In the genomic region with DNA sequence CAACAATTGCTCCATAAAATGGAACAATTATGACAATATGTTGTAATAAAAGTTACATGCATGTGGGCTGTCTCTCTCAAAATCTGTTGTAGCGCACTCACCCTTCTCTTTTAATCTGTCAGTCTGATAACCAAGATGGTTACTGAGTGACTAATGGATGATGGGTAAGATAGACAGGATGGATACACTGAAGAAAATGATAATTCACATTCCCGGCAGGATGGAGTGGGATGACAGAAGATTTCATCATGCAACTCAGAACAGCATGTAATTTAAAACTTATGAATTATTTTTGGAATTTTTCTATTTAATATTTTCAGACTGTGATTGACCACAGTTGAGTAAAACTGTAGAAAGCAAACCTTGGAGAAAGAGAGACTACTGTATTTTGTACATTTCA, we compare ENCODE assay signal across 18 cellular contexts. TPM values are rescaled to one million over a fixed set of nuclear protein-coding genes. Genes with fewer than 3 reads are reported as not detected.
DNase-seq lines count a peak whose midpoint lies in the region; ATAC-seq, FAIRE-seq and TF ChIP-seq lines count a peak whose summit lies in the region.
"Had no signal": no experiment of that assay in that cellular context is flagged by ENCODE, and none has a peak within 500 bp of the region (broad histone marks: within the 10 kb centered on the region; RNA-seq: fewer than 3 reads in every experiment).

No MANE protein-coding gene starts in this region.

- 89 to 96% (median 92%) methylated on average over 2 of the region's 2 CpGs for WGBS in small intestine, 3 donors

- ATAC-seq in CD4-positive, CD25-positive, alpha-beta regulatory T cell (ENCODE audit: low read depth in 2 of 2) = no peak
- ATAC-seq in HG02610 (IDR thresholded peaks at IDR 0.05; ENCODE audit: unreplicated experiment) = no peak
- no peak for ATAC-seq in GM19324 (IDR thresholded peaks at IDR 0.05; ENCODE audit: low FRiP score, unreplicated experiment)

- peaks cover 0 to 1% (median 0%) of the 10 kb centered on the region in 7 donors for H3K9me3 Mint-ChIP-seq in CD4-positive, CD25-positive, alpha-beta regulatory T cell
- H3K9me3 Mint-ChIP-seq: activated CD4-positive, alpha-beta T cell treated with anti-CD3 and anti-CD28 coated beads, Interleukin-2, amount 10 ng/mL, durations not matched to agents 24 days and 14 days; nephron had no signal

- no peak for FAIRE-seq in small intestine (lab: Jason Lieb, UNC)

- H3K36me3 ChIP-seq in CD4-positive, CD25-positive, alpha-beta regulatory T cell (ENCODE audit: control insufficient read depth, insufficient read depth, low read length) = no peaks in the 10 kb centered on the region
- H3K36me3 ChIP-seq in small intestine (ENCODE audit: control insufficient read depth in 2 of 2, insufficient read depth in 2 of 2, low read length in 2 of 2) = no peaks in the 10 kb centered on the region
- H3K36me3 ChIP-seq: esophagus squamous epithelium, tibial nerve had no signal

- peaks cover 66% of the 10 kb centered on the region for H3K4me1 ChIP-seq in CD4-positive, CD25-positive, alpha-beta regulatory T cell (ENCODE audit: control insufficient read depth, insufficient read depth, low read length, poor library complexity, severe bottlenecking)
- peaks cover 0 to 14% of the 10 kb centered on the region in 2 donors for H3K4me1 ChIP-seq in small intestine (ENCODE audit: control insufficient read depth in 2 of 2, insufficient read depth in 1 of 2, low read depth in 1 of 2, low read length in 1 of 2)

- no peaks in the 10 kb centered on the region for H3K9me3 ChIP-seq in CD4-positive, CD25-positive, alpha-beta regulatory T cell (ENCODE audit: control insufficient read depth in 2 of 2, low read length in 2 of 2)
- H3K9me3 ChIP-seq in small intestine (ENCODE audit: control insufficient read depth, low read depth) = no peaks in the 10 kb centered on the region
- H3K9me3 ChIP-seq: esophagus squamous epithelium, tibial nerve had no signal

- no peak overlapping the region for H3K4me3 ChIP-seq in CD4-positive, CD25-positive, alpha-beta regulatory T cell (ENCODE audit: low read depth, low read length)
- H3K4me3 ChIP-seq in cardiac fibroblast (replicated peaks in 1 of 2; ENCODE audit: low read depth in 2 of 2, low read length in 2 of 2) (no peak overlapping the region), small intestine (ENCODE audit: low read depth in 1 of 2, low read length in 2 of 2) (no peak overlapping the region)
- H3K4me3 ChIP-seq: esophagus squamous epithelium, tibial nerve had no signal

- peak overlapping the region in 2 of 3 donors; percentile 87 to 99 for H3K27ac Mint-ChIP-seq in CD4-positive, CD25-positive, alpha-beta regulatory T cell
- H3K27ac Mint-ChIP-seq: nephron had no signal

- peak overlapping the region; percentile 92 for H3K27ac ChIP-seq in CD4-positive, CD25-positive, alpha-beta regulatory T cell (ENCODE audit: insufficient read depth, low read length, poor library complexity, severe bottlenecking)
- no peak overlapping the region for H3K27ac ChIP-seq in small intestine (ENCODE audit: low read depth in 1 of 2, low read length in 1 of 2)
- H3K27ac ChIP-seq: esophagus squamous epithelium, tibial nerve had no signal

- no peak for TF ChIP-seq CTCF in cardiac fibroblast (IDR thresholded peaks at IDR 0.05; ENCODE audit: low read depth, low read length)

- H3K27me3 Mint-ChIP-seq in CD4-positive, CD25-positive, alpha-beta regulatory T cell = peaks cover 6% of the 10 kb centered on the region

- H3K36me3 Mint-ChIP-seq in CD4-positive, CD25-positive, alpha-beta regulatory T cell = no peaks in the 10 kb centered on the region

- no peak for DNase-seq in CD4-positive, CD25-positive, alpha-beta regulatory T cell
- DNase-seq in LHCN-M2 (ENCODE audit: low read depth) (peak; percentile 82), cardiac fibroblast (ENCODE audit: low read depth in 2 of 2) (peak; percentile 49 to 64), iris pigment epithelial cell (ENCODE audit: low read depth) (peak; percentile 90), NCI-H1694 (lab: John Stamatoyannopoulos, UW) (no peak), small intestine (no peak)
- DNase-seq: activated CD4-positive, alpha-beta T cell treated with anti-CD3 and anti-CD28 coated beads, Interleukin-2, amount 10 ng/mL, durations not matched to agents 24 days and 14 days; esophagus squamous epithelium; NCI-H2029; NCI-H748 treated with DMSO at 0.1 percent for 48 hours; retina; RPMI8226; T-helper 9 cell had no signal

- H3K27me3 ChIP-seq in CD4-positive, CD25-positive, alpha-beta regulatory T cell (ENCODE audit: control insufficient read depth, insufficient read depth, low read length) = no peaks in the 10 kb centered on the region
- no peaks in the 10 kb centered on the region for H3K27me3 ChIP-seq in small intestine (ENCODE audit: control insufficient read depth in 2 of 2, insufficient read depth in 2 of 2, low read length in 2 of 2)
- H3K27me3 ChIP-seq: esophagus squamous epithelium, tibial nerve had no signal

- no peak overlapping the region for H3K4me3 Mint-ChIP-seq in CD4-positive, CD25-positive, alpha-beta regulatory T cell
- H3K4me3 Mint-ChIP-seq: activated CD4-positive, alpha-beta T cell treated with anti-CD3 and anti-CD28 coated beads, Interleukin-2, amount 10 ng/mL, durations not matched to agents 24 days and 14 days; nephron had no signal

- peaks cover 16 to 80% (median 57%) of the 10 kb centered on the region in 4 donors for H3K4me1 Mint-ChIP-seq in CD4-positive, CD25-positive, alpha-beta regulatory T cell

RNA-seq across cellular contexts. Expression of gene CDH13, which starts 30.5 kb away (rescaled TPM):
- total RNA-seq in CD4-positive, CD25-positive, alpha-beta regulatory T cell = not detected
- not detected for polyA plus RNA-seq in CD4-positive, CD25-positive, alpha-beta regulatory T cell
- total RNA-seq in LHCN-M2 (2014; rRNA removed) = 140 and 162 TPM in 2 replicates
- 97.8 TPM for polyA plus RNA-seq in LHCN-M2 (2012)
- polyA plus RNA-seq in small intestine = 1 to 10 TPM in 1 of 3 donors, under 1 TPM in 1, not detected in 1; 0.27 to 2.9 TPM
- total RNA-seq: activated CD4-positive, alpha-beta T cell treated with anti-CD3 and anti-CD28 coated beads, Interleukin-2, amount 10 ng/mL, durations not matched to agents 24 days and 14 days; HT-29 had no signal

Comparison
In these comparisons a context has a peak if more than half of its experiments do, and no peak if none do; other contexts are left out.
1. DNase-seq: peak in LHCN-M2 (single experiment), cardiac fibroblast (2 of 2) and iris pigment epithelial cell (single experiment); none in CD4-positive, CD25-positive, alpha-beta regulatory T cell (0 of 3), NCI-H1694 (single experiment) and small intestine (single experiment).
2. RNA of gene CDH13, which starts 30.5 kb away (total RNA-seq): 140 to 162 TPM in LHCN-M2; not detected in CD4-positive, CD25-positive, alpha-beta regulatory T cell (single experiment); every median in the first group is over 100 times any median in the second.